Comparison of ENCODE assay signal across 9 cellular contexts in the genomic region with DNA sequence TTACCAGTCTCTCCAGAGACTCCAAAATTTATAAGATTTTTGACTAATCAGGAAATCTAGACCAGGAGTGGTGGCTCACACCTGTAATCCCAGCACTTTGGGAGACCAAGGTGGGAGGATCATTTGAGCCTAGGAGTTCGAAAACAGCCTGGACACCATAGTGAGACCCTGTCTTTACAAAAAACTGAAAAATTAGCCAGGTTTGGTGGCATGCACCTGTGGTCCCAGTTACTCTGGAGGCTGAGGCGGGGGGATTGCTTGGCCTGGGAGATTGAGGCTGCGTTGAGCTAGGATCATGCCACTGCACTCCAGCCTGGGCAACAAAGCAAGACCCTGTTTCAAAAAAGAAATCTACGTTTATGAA. TPM values are rescaled to one million over a fixed set of nuclear protein-coding genes. Genes with fewer than 3 reads are reported as not detected.
DNase-seq lines count a peak whose midpoint lies in the region; ATAC-seq and TF ChIP-seq lines count a peak whose summit lies in the region.
"Had no signal": no experiment of that assay in that cellular context is flagged by ENCODE, and none has a peak within 500 bp of the region (broad histone marks: within the 10 kb centered on the region; RNA-seq: fewer than 3 reads in every experiment).

No MANE protein-coding gene starts in this region.

- DNase-seq in stimulated activated naive CD8-positive, alpha-beta T cell treated with anti-CD3 and anti-CD28 coated beads, Interleukin-15, amount 100 ng/mL, for 72 hours = no peak
- no peak for DNase-seq in activated CD4-positive, alpha-beta memory T cell treated with anti-CD3 and anti-CD28 coated beads, Interleukin-2, amount 10 ng/mL, durations not matched to agents 7 days and 5 days
- no peak for DNase-seq in mesothelial cell of epicardium (ENCODE audit: low spot score in 2 of 2, unreplicated experiment in 2 of 2)
- no peak for DNase-seq in stimulated activated CD4-positive, alpha-beta T cell treated with anti-CD3 and anti-CD28 coated beads, Interleukin-2, amount 100 ng/mL, for 48 hours
- DNase-seq in GM13976 (ENCODE audit: low spot score) = no peak
- DNase-seq in central memory CD4-positive, alpha-beta T cell = no peak

- CTCF ChIA-PET in activated CD4-positive, alpha-beta memory T cell treated with anti-CD3 and anti-CD28 coated beads, Interleukin-2, amount 10 ng/mL, durations not matched to agents 7 days and 5 days (lab: Charles Lee) = interaction anchor here (0.6 to 6.6 kb wide), 51 partner anchors 10 to 371 kb away, joined by 3 to 197 read pairs (median 5); partner anchors contain the start of genes AQP10, ATP8B2, HAX1 and SLC39A1

- peak overlapping the region; percentile 84 for H3K27ac Mint-ChIP-seq in stimulated activated naive CD8-positive, alpha-beta T cell treated with anti-CD3 and anti-CD28 coated beads, Interleukin-15, Interleukin-2, amounts not matched to agents 100 ng/mL and 50 ng/mL, for 24 hours
- H3K27ac Mint-ChIP-seq in stimulated activated naive CD8-positive, alpha-beta T cell treated with anti-CD3 and anti-CD28 coated beads, Interleukin-15, amount 100 ng/mL, for 72 hours = no peak overlapping the region
- peak overlapping the region; percentile 81 for H3K27ac Mint-ChIP-seq in activated CD4-positive, alpha-beta memory T cell treated with anti-CD3 and anti-CD28 coated beads, Interleukin-2, amount 10 ng/mL, durations not matched to agents 7 days and 5 days
- H3K27ac Mint-ChIP-seq in mesothelial cell of epicardium = no peak overlapping the region

- POLR2A ChIA-PET in activated CD4-positive, alpha-beta memory T cell treated with anti-CD3 and anti-CD28 coated beads, Interleukin-2, amount 10 ng/mL, durations not matched to agents 7 days and 5 days (lab: Charles Lee) = interaction anchor here (0.6 to 5.0 kb wide), 15 partner anchors 9 to 159 kb away, joined by 3 to 71 read pairs (median 4); partner anchors contain the start of genes ATP8B2, HAX1 and UBAP2L

- no peak for ATAC-seq in stimulated activated naive CD8-positive, alpha-beta T cell treated with anti-CD3 and anti-CD28 coated beads, Interleukin-15, amount 100 ng/mL, for 72 hours
- no peak for ATAC-seq in GM19351 (IDR thresholded peaks at IDR 0.05; ENCODE audit: unreplicated experiment)

- peak; percentile 44 for TF ChIP-seq CTCF in mesothelial cell of epicardium (IDR thresholded peaks at IDR 0.05; ENCODE audit: unreplicated experiment)
- TF ChIP-seq CTCF in GM13976 (IDR thresholded peaks at IDR 0.05; ENCODE audit: borderline replicate concordance, control extremely low read depth, extremely low read depth, insufficient read depth, missing control alignments) = no peak

- peaks cover 72% of the 10 kb centered on the region for H3K4me1 Mint-ChIP-seq in stimulated activated naive CD8-positive, alpha-beta T cell treated with anti-CD3 and anti-CD28 coated beads, Interleukin-15, Interleukin-2, amounts not matched to agents 100 ng/mL and 50 ng/mL, for 24 hours (ENCODE audit: low read depth)
- H3K4me1 Mint-ChIP-seq in stimulated activated naive CD8-positive, alpha-beta T cell treated with anti-CD3 and anti-CD28 coated beads, Interleukin-15, amount 100 ng/mL, for 72 hours = peaks cover 72% of the 10 kb centered on the region
- H3K4me1 Mint-ChIP-seq in activated CD4-positive, alpha-beta memory T cell treated with anti-CD3 and anti-CD28 coated beads, Interleukin-2, amount 10 ng/mL, durations not matched to agents 7 days and 5 days = peaks cover 89% of the 10 kb centered on the region
- no peaks in the 10 kb centered on the region for H3K4me1 Mint-ChIP-seq in mesothelial cell of epicardium

- H3K4me3 Mint-ChIP-seq in stimulated activated naive CD8-positive, alpha-beta T cell treated with anti-CD3 and anti-CD28 coated beads, Interleukin-15, Interleukin-2, amounts not matched to agents 100 ng/mL and 50 ng/mL, for 24 hours = no peak overlapping the region
- H3K4me3 Mint-ChIP-seq in stimulated activated naive CD8-positive, alpha-beta T cell treated with anti-CD3 and anti-CD28 coated beads, Interleukin-15, amount 100 ng/mL, for 72 hours = no peak overlapping the region
- H3K4me3 Mint-ChIP-seq in activated CD4-positive, alpha-beta memory T cell treated with anti-CD3 and anti-CD28 coated beads, Interleukin-2, amount 10 ng/mL, durations not matched to agents 7 days and 5 days = no peak overlapping the region
- H3K4me3 Mint-ChIP-seq in mesothelial cell of epicardium = no peak overlapping the region

- H3K27me3 Mint-ChIP-seq in stimulated activated naive CD8-positive, alpha-beta T cell treated with anti-CD3 and anti-CD28 coated beads, Interleukin-15, Interleukin-2, amounts not matched to agents 100 ng/mL and 50 ng/mL, for 24 hours = no peaks in the 10 kb centered on the region
- H3K27me3 Mint-ChIP-seq in stimulated activated naive CD8-positive, alpha-beta T cell treated with anti-CD3 and anti-CD28 coated beads, Interleukin-15, amount 100 ng/mL, for 72 hours = no peaks in the 10 kb centered on the region
- H3K27me3 Mint-ChIP-seq in activated CD4-positive, alpha-beta memory T cell treated with anti-CD3 and anti-CD28 coated beads, Interleukin-2, amount 10 ng/mL, durations not matched to agents 7 days and 5 days = no peaks in the 10 kb centered on the region
- H3K27me3 Mint-ChIP-seq in mesothelial cell of epicardium (ENCODE audit: low read depth) = no peaks in the 10 kb centered on the region

- peaks cover 74% of the 10 kb centered on the region for H3K36me3 Mint-ChIP-seq in stimulated activated naive CD8-positive, alpha-beta T cell treated with anti-CD3 and anti-CD28 coated beads, Interleukin-15, Interleukin-2, amounts not matched to agents 100 ng/mL and 50 ng/mL, for 24 hours (ENCODE audit: low read depth)
- peaks cover 84% of the 10 kb centered on the region for H3K36me3 Mint-ChIP-seq in activated CD4-positive, alpha-beta memory T cell treated with anti-CD3 and anti-CD28 coated beads, Interleukin-2, amount 10 ng/mL, durations not matched to agents 7 days and 5 days (ENCODE audit: low read depth)
- peaks cover 48% of the 10 kb centered on the region for H3K36me3 Mint-ChIP-seq in mesothelial cell of epicardium

- in situ Hi-C loops in GM13976 (cut with MboI; ENCODE audit: low sequenced_read_pairs, unreplicated experiment) = loop anchor here (10.0 kb wide), 1 partner anchor 141 kb away; the partner anchor contains the start of gene TPM3

- no peaks in the 10 kb centered on the region for H3K9me3 Mint-ChIP-seq in stimulated activated naive CD8-positive, alpha-beta T cell treated with anti-CD3 and anti-CD28 coated beads, Interleukin-15, Interleukin-2, amounts not matched to agents 100 ng/mL and 50 ng/mL, for 24 hours
- H3K9me3 Mint-ChIP-seq in stimulated activated naive CD8-positive, alpha-beta T cell treated with anti-CD3 and anti-CD28 coated beads, Interleukin-15, amount 100 ng/mL, for 72 hours = no peaks in the 10 kb centered on the region
- H3K9me3 Mint-ChIP-seq in activated CD4-positive, alpha-beta memory T cell treated with anti-CD3 and anti-CD28 coated beads, Interleukin-2, amount 10 ng/mL, durations not matched to agents 7 days and 5 days = no peaks in the 10 kb centered on the region
- no peaks in the 10 kb centered on the region for H3K9me3 Mint-ChIP-seq in mesothelial cell of epicardium

RNA-seq across cellular contexts. Expression of gene ATP8B2, which starts 10.0 kb away (rescaled TPM):
- 100 to 1,000 TPM; 142 to 149 TPM for total RNA-seq in activated CD4-positive, alpha-beta memory T cell treated with anti-CD3 and anti-CD28 coated beads, Interleukin-2, amount 10 ng/mL, durations not matched to agents 7 days and 5 days
- total RNA-seq in mesothelial cell of epicardium = 37.5 to 38.8 TPM (median 38.6 TPM) in 3 replicates

RNA-seq across cellular contexts. Expression of gene AQP10, which starts 14.4 kb away (rescaled TPM):
- not detected for total RNA-seq in activated CD4-positive, alpha-beta memory T cell treated with anti-CD3 and anti-CD28 coated beads, Interleukin-2, amount 10 ng/mL, durations not matched to agents 7 days and 5 days
- 0.57 to 1.00 TPM (median 0.60 TPM) in 3 replicates for total RNA-seq in mesothelial cell of epicardium
- total RNA-seq: frontal cortex had no signal

Comparison
In these comparisons a context has a peak if more than half of its experiments do, and no peak if none do; other contexts are left out.
1. H3K27ac Mint-ChIP-seq: peak in stimulated activated naive CD8-positive, alpha-beta T cell treated with anti-CD3 and anti-CD28 coated beads, Interleukin-15, Interleukin-2, amounts not matched to agents 100 ng/mL and 50 ng/mL, for 24 hours (single experiment) and activated CD4-positive, alpha-beta memory T cell treated with anti-CD3 and anti-CD28 coated beads, Interleukin-2, amount 10 ng/mL, durations not matched to agents 7 days and 5 days (single experiment); none in stimulated activated naive CD8-positive, alpha-beta T cell treated with anti-CD3 and anti-CD28 coated beads, Interleukin-15, amount 100 ng/mL, for 72 hours (0 of 2) and mesothelial cell of epicardium (single experiment).